ENCODE assay signal across 9 cellular contexts in the genomic region with DNA sequence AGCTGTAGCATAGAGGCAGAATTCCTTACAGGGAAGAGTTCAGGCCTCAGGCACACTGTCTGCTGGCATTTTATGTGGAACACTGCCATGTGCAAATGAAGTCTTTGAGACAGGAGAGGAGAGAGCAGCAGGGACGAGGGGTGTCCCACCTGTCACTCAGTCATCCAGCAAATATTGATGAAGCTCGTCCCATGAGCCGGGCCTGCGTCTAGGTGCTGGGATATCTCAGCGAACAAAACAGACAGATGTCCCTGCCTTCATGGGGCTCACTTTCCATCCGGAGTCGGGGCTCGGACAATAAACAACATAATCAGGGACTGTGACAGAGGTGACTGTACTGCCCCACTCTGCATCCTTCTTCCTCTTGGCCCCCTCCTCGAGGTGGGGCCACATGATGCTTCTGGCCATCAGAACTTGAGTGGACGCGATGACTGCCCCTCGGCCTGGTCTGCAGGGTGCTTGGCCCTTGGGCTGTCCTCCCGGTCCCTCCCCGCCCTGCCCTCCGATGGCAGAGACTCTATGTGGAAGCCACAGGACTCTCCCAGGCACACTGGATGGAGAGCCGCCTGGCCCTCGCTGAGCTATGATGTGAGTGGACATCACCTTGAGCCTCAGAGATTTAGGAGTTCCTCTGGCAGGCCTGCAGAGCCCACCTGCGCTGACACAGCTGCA.
DNase-seq lines count a peak whose midpoint lies in the region; ATAC-seq and TF ChIP-seq lines count a peak whose summit lies in the region.
"Had no signal": no experiment of that assay in that cellular context is flagged by ENCODE, and none has a peak within 500 bp of the region (broad histone marks: within the 10 kb centered on the region; RNA-seq: fewer than 3 reads in every experiment).

No MANE protein-coding gene starts in this region.

- H3K4me1 Mint-ChIP-seq in CD8-positive, alpha-beta T cell (ENCODE audit: low read depth): peaks cover 64% of the 10 kb centered on the region

- POLR2A ChIA-PET in CD8-positive, alpha-beta T cell (lab: Charles Lee): interaction anchor here (0.8 to 3.2 kb wide), 10 partner anchors 9 to 78 kb away, joined by 3 to 27 read pairs (median 4); a partner anchor contains a TSS

- H3K27me3 Mint-ChIP-seq in CD8-positive, alpha-beta T cell (ENCODE audit: low read depth): no peaks in the 10 kb centered on the region

- WGBS in sigmoid colon, 2 donors: 88 to 91% methylated on average over 18 of the region's 18 CpGs

- no peaks in the 10 kb centered on the region for H3K36me3 ChIP-seq in CD8-positive, alpha-beta T cell (ENCODE audit: insufficient read depth, low read length)
- H3K36me3 ChIP-seq in Peyer's patch: no peaks in the 10 kb centered on the region
- H3K36me3 ChIP-seq in sigmoid colon: no peaks in the 10 kb centered on the region

- H3K27ac Mint-ChIP-seq in CD8-positive, alpha-beta T cell: peak overlapping the region; percentile 98

- peak overlapping the region; percentile 80 for H3K27ac ChIP-seq in CD8-positive, alpha-beta T cell (ENCODE audit: low read depth, low read length)
- H3K27ac ChIP-seq in Peyer's patch: peak overlapping the region; percentile 78 to 91 (median 84)
- peak overlapping the region; percentile 10 for H3K27ac ChIP-seq in epithelial cell of prostate
- H3K27ac ChIP-seq in sigmoid colon: peak overlapping the region; percentile 57 to 75 (median 66)

- TF ChIP-seq POLR2A in Peyer's patch (IDR thresholded peaks at IDR 0.05): no peak
- TF ChIP-seq POLR2A in sigmoid colon (IDR thresholded peaks at IDR 0.05): no peak

- TF ChIP-seq EP300 in sigmoid colon (IDR thresholded peaks at IDR 0.05): no peak

- H3K27me3 ChIP-seq in CD8-positive, alpha-beta T cell (ENCODE audit: insufficient read depth, low read length): no peaks in the 10 kb centered on the region
- H3K27me3 ChIP-seq in Peyer's patch: no peaks in the 10 kb centered on the region
- no peaks in the 10 kb centered on the region for H3K27me3 ChIP-seq in sigmoid colon

- no peaks in the 10 kb centered on the region for H3K9me3 Mint-ChIP-seq in CD8-positive, alpha-beta T cell

- H3K4me1 ChIP-seq in CD8-positive, alpha-beta T cell (ENCODE audit: insufficient read depth, low read length): peaks cover 57% of the 10 kb centered on the region
- H3K4me1 ChIP-seq in Peyer's patch: peaks cover 19 to 54% (median 43%) of the 10 kb centered on the region in 4 donors
- peaks cover 0 to 48% (median 19%) of the 10 kb centered on the region in 4 donors for H3K4me1 ChIP-seq in sigmoid colon

- no peaks in the 10 kb centered on the region for H3K9me3 ChIP-seq in CD8-positive, alpha-beta T cell (ENCODE audit: low read length)
- H3K9me3 ChIP-seq in Peyer's patch: no peaks in the 10 kb centered on the region
- H3K9me3 ChIP-seq in sigmoid colon: no peaks in the 10 kb centered on the region

- CTCF ChIA-PET in CD8-positive, alpha-beta T cell (lab: Charles Lee): interaction anchor here (0.5 to 5.0 kb wide), 19 partner anchors 10 to 157 kb away, joined by 3 to 42 read pairs (median 3); no protein-coding TSS in a partner anchor

- peak overlapping the region; percentile 44 for H3K4me3 ChIP-seq in CD8-positive, alpha-beta T cell (ENCODE audit: low read depth, low read length)
- H3K4me3 ChIP-seq in Peyer's patch (peak overlapping the region in 1 of 4 donors; percentile 7), sigmoid colon (no peak overlapping the region)

- TF ChIP-seq CTCF in CD8-positive, alpha-beta T cell (IDR thresholded peaks at IDR 0.05): no peak
- TF ChIP-seq CTCF in Peyer's patch (IDR thresholded peaks at IDR 0.05): no peak
- TF ChIP-seq CTCF in sigmoid colon (IDR thresholded peaks at IDR 0.05): no peak

- peaks cover 12% of the 10 kb centered on the region for H3K36me3 Mint-ChIP-seq in CD8-positive, alpha-beta T cell

- ATAC-seq in CD8-positive, alpha-beta T cell: no peak
- ATAC-seq in GM19023 (IDR thresholded peaks at IDR 0.05; ENCODE audit: unreplicated experiment): no peak
- ATAC-seq in GM21447 (IDR thresholded peaks at IDR 0.05; ENCODE audit: unreplicated experiment): no peak
- ATAC-seq in HG02588 (IDR thresholded peaks at IDR 0.05; ENCODE audit: unreplicated experiment): no peak

- DNase-seq in CD8-positive, alpha-beta T cell: no peak
- DNase-seq in Peyer's patch (peak in 1 of 3 donors; percentile 15), epithelial cell of prostate (ENCODE audit: low read depth, low spot score) (no peak), sigmoid colon (no peak), NCI-H345 treated with DMSO at 0.1 percent for 48 hours (lab: John Stamatoyannopoulos, UW; ENCODE audit: unreplicated experiment) (no peak)
- DNase-seq: NCI-H1092 had no signal

- peak overlapping the region; percentile 71 for H3K4me3 Mint-ChIP-seq in CD8-positive, alpha-beta T cell

- intact Hi-C loops in CD8-positive, alpha-beta T cell (cut with DNase I, micrococcal nuclease): loop anchor here (2.0 to 5.0 kb wide), 3 partner anchors 53 to 154 kb away; a partner anchor contains a TSS
- intact Hi-C loops in sigmoid colon (cut with DNase I): no loop called here

Comparison
In these comparisons a context has a peak if more than half of its experiments do, and no peak if none do; other contexts are left out.
1. H3K27ac ChIP-seq: peak in every context shown above with its lines; median percentile 84 in Peyer's patch; 80 in CD8-positive, alpha-beta T cell; 66 in sigmoid colon; 10 in epithelial cell of prostate.